In genomic region chr1:79283451-79283850, GRCh38 we compare ENCODE assay signal across 31 cellular contexts.
"Had no signal": no experiment of that assay in that cellular context is flagged by ENCODE, and none has a peak within 500 bp of the region (broad histone marks: within the 10 kb centered on the region; RNA-seq: fewer than 3 reads in every experiment).

No MANE protein-coding gene starts in this region.

- H3K27me3 ChIP-seq: body of pancreas, colonic mucosa, esophagus muscularis mucosa, foreskin keratinocyte, gastrocnemius medialis, heart left ventricle had no signal

- H3K4me3 Mint-ChIP-seq: activated B cell treated with CpG ODN at 0.5 μM for 24 hours; activated CD8-positive, alpha-beta T cell treated with anti-CD3 and anti-CD28 coated beads for 36 hours; activated naive CD8-positive, alpha-beta T cell; activated T-cell treated with anti-CD3 and anti-CD28 coated beads, Interleukin-2, amount 50 U/mL, for 4 hours; activated T-helper 17 cell treated with anti-CD3 and anti-CD28 coated beads, Interleukin-2, amount 50 U/mL, for 72 hours; endodermal cell; T-helper 17 cell; T-helper 2 cell treated with Interferon-gamma antibody and Interleukin-4, amounts not matched to agents 5 μg/mL and 100 μg/mL, for 36 hours had no signal

- H3K27ac Mint-ChIP-seq: activated B cell treated with CpG ODN at 0.5 μM for 24 hours; activated CD8-positive, alpha-beta T cell treated with anti-CD3 and anti-CD28 coated beads for 36 hours; activated naive CD8-positive, alpha-beta T cell; activated T-helper 17 cell treated with anti-CD3 and anti-CD28 coated beads, Interleukin-2, amount 50 U/mL, for 72 hours; endodermal cell; T-helper 17 cell; T-helper 2 cell treated with Interferon-gamma antibody and Interleukin-4, amounts not matched to agents 5 μg/mL and 100 μg/mL, for 36 hours had no signal

- H3K36me3 Mint-ChIP-seq: activated naive CD8-positive, alpha-beta T cell had no signal

- H3K27me3 Mint-ChIP-seq: activated B cell treated with CpG ODN at 0.5 μM for 24 hours; activated CD8-positive, alpha-beta T cell treated with anti-CD3 and anti-CD28 coated beads for 36 hours; activated naive CD8-positive, alpha-beta T cell; activated T-helper 17 cell treated with anti-CD3 and anti-CD28 coated beads, Interleukin-2, amount 50 U/mL, for 72 hours; T-helper 17 cell had no signal

- H3K4me1 Mint-ChIP-seq: activated B cell treated with CpG ODN at 0.5 μM for 24 hours; activated T-helper 17 cell treated with anti-CD3 and anti-CD28 coated beads, Interleukin-2, amount 50 U/mL, for 72 hours; endodermal cell; T-helper 17 cell had no signal

- H3K27ac ChIP-seq: body of pancreas, colonic mucosa, esophagus muscularis mucosa, foreskin keratinocyte, gastrocnemius medialis, heart left ventricle, WERI-Rb-1 had no signal

- H3K4me3 ChIP-seq: body of pancreas, colonic mucosa, esophagus muscularis mucosa, gastrocnemius medialis, heart left ventricle had no signal

- H3K9me3 ChIP-seq: body of pancreas, colonic mucosa, esophagus muscularis mucosa, gastrocnemius medialis, heart left ventricle had no signal

- H3K4me1 ChIP-seq: body of pancreas, colonic mucosa, esophagus muscularis mucosa, foreskin keratinocyte, gastrocnemius medialis, heart left ventricle had no signal

- DNase-seq: activated B cell treated with CpG ODN at 0.5 μM for 24 hours; activated CD4-positive, alpha-beta T cell treated with anti-CD3 and anti-CD28 coated beads for 48 hours; activated CD4-positive, alpha-beta T cell treated with anti-CD3 and anti-CD28 coated beads, Interleukin-2, amount 50 U/mL, for 1 hour; activated CD4-positive, alpha-beta T cell treated with anti-CD3 and anti-CD28 coated beads, Interleukin-2, amount 50 U/mL, for 48 hours; activated CD8-positive, alpha-beta memory T cell treated with anti-CD3 and anti-CD28 coated beads for 24 hours; activated CD8-positive, alpha-beta T cell treated with anti-CD3 and anti-CD28 coated beads for 36 hours; activated effector memory CD4-positive, alpha-beta T cell treated with Interleukin-2 at 50 U/mL for 16 hours; activated gamma-delta T cell treated with Interleukin-2 at 50 U/mL for 16 hours; activated naive CD4-positive, alpha-beta T cell treated with anti-CD3 and anti-CD28 coated beads, Interleukin-2, amount 50 U/mL, for 16 hours; activated naive CD4-positive, alpha-beta T cell treated with Interleukin-2 at 50 U/mL for 16 hours; activated T-cell treated with anti-CD3 and anti-CD28 coated beads, Interleukin-2, amount 50 U/mL, for 4 hours; amygdala; aorta; body of pancreas; caudate nucleus; colonic mucosa; effector memory CD4-positive, alpha-beta T cell; endodermal cell; erythroblast; foreskin keratinocyte; gastrocnemius medialis; glutamatergic neuron; heart left ventricle; T-helper 1 cell; T-helper 17 cell; T1000; WERI-Rb-1 had no signal

- H3K9me3 Mint-ChIP-seq: activated T-cell treated with anti-CD3 and anti-CD28 coated beads, Interleukin-2, amount 50 U/mL, for 4 hours; activated T-helper 17 cell treated with anti-CD3 and anti-CD28 coated beads, Interleukin-2, amount 50 U/mL, for 72 hours; endodermal cell; T-helper 2 cell treated with Interferon-gamma antibody and Interleukin-4, amounts not matched to agents 5 μg/mL and 100 μg/mL, for 36 hours had no signal

- H3K36me3 ChIP-seq: colonic mucosa, esophagus muscularis mucosa, gastrocnemius medialis, heart left ventricle, WERI-Rb-1 had no signal
